ENCODE assay signal across 15 cellular contexts in genomic region chr9:112002131-112002846, GRCh38.
DNase-seq lines count a peak whose midpoint lies in the region; ATAC-seq and TF ChIP-seq lines count a peak whose summit lies in the region.
"Had no signal": no experiment of that assay in that cellular context is flagged by ENCODE, and none has a peak within 500 bp of the region (broad histone marks: within the 10 kb centered on the region; RNA-seq: fewer than 3 reads in every experiment).

No MANE protein-coding gene starts in this region.

- no peaks in the 10 kb centered on the region for H3K36me3 Mint-ChIP-seq in activated naive CD8-positive, alpha-beta T cell treated with anti-CD3 and anti-CD28 coated beads for 36 hours
- H3K36me3 Mint-ChIP-seq in naive thymus-derived CD8-positive, alpha-beta T cell: no peaks in the 10 kb centered on the region
- H3K36me3 Mint-ChIP-seq: WTC11 had no signal

- no peak for TF ChIP-seq POLR2A in upper lobe of left lung (IDR thresholded peaks at IDR 0.05)

- H3K4me3 ChIP-seq in upper lobe of left lung: no peak overlapping the region
- H3K4me3 ChIP-seq: A549, cardiac muscle cell, right atrium auricular region had no signal

- no peak overlapping the region for H3K4me3 Mint-ChIP-seq in activated naive CD8-positive, alpha-beta T cell treated with anti-CD3 and anti-CD28 coated beads for 36 hours
- H3K4me3 Mint-ChIP-seq in naive thymus-derived CD8-positive, alpha-beta T cell: peak overlapping the region in 9 of 10 donors; percentile 22 to 72 (median 55)
- H3K4me3 Mint-ChIP-seq: WTC11 had no signal

- H3K4me1 ChIP-seq in upper lobe of left lung: peaks cover 0 to 4% (median 1%) of the 10 kb centered on the region in 4 donors
- H3K4me1 ChIP-seq: A549, right atrium auricular region had no signal

- peaks cover 25% of the 10 kb centered on the region for H3K4me1 Mint-ChIP-seq in activated naive CD8-positive, alpha-beta T cell treated with anti-CD3 and anti-CD28 coated beads for 36 hours
- H3K4me1 Mint-ChIP-seq in naive thymus-derived CD8-positive, alpha-beta T cell: peaks cover 14 to 38% (median 31%) of the 10 kb centered on the region in 4 donors

- H3K9me3 Mint-ChIP-seq in activated naive CD8-positive, alpha-beta T cell treated with anti-CD3 and anti-CD28 coated beads for 36 hours: no peaks in the 10 kb centered on the region
- H3K9me3 Mint-ChIP-seq in naive thymus-derived CD8-positive, alpha-beta T cell: no peaks in the 10 kb centered on the region
- H3K9me3 Mint-ChIP-seq: WTC11 had no signal

- H3K36me3 ChIP-seq in upper lobe of left lung: no peaks in the 10 kb centered on the region
- H3K36me3 ChIP-seq: cardiac muscle cell, right atrium auricular region had no signal

- peak overlapping the region; percentile 12 for H3K27ac Mint-ChIP-seq in activated naive CD8-positive, alpha-beta T cell treated with anti-CD3 and anti-CD28 coated beads for 36 hours
- peak overlapping the region in 9 of 10 donors; percentile 26 to 83 (median 71) for H3K27ac Mint-ChIP-seq in naive thymus-derived CD8-positive, alpha-beta T cell
- H3K27ac Mint-ChIP-seq: WTC11 had no signal

- no peaks in the 10 kb centered on the region for H3K27me3 ChIP-seq in upper lobe of left lung
- H3K27me3 ChIP-seq: cardiac muscle cell, right atrium auricular region had no signal

- WGBS in upper lobe of left lung, 2 donors: 61 to 74% methylated on average over 11 of the region's 11 CpGs

- no peak overlapping the region for H3K27ac ChIP-seq in upper lobe of left lung
- H3K27ac ChIP-seq: A549, cardiac muscle cell, epithelial cell of prostate, right atrium auricular region had no signal

- peak; percentile 49 to 61 for ATAC-seq in activated CD4-positive, CD25-positive, alpha-beta regulatory T cell treated with anti-CD3 and anti-CD28 coated beads, Interleukin-2, amount 50 U/mL, for 24 hours
- ATAC-seq in naive thymus-derived CD8-positive, alpha-beta T cell: peak; percentile 88 to 93
- ATAC-seq in GM21786 (IDR thresholded peaks at IDR 0.05; ENCODE audit: unreplicated experiment): no peak
- ATAC-seq in upper lobe of left lung (ENCODE audit: low FRiP score in 2 of 2): no peak
- ATAC-seq: A549, WTC11 had no signal

- H3K9me3 ChIP-seq in upper lobe of left lung: no peaks in the 10 kb centered on the region
- H3K9me3 ChIP-seq: A549, right atrium auricular region had no signal

- no peak for TF ChIP-seq CTCF in upper lobe of left lung (IDR thresholded peaks at IDR 0.05)

- no peak for TF ChIP-seq EP300 in upper lobe of left lung (IDR thresholded peaks at IDR 0.05)

- H3K27me3 Mint-ChIP-seq in activated naive CD8-positive, alpha-beta T cell treated with anti-CD3 and anti-CD28 coated beads for 36 hours: no peaks in the 10 kb centered on the region
- H3K27me3 Mint-ChIP-seq in naive thymus-derived CD8-positive, alpha-beta T cell: no peaks in the 10 kb centered on the region

- POLR2A ChIA-PET in naive thymus-derived CD8-positive, alpha-beta T cell (lab: Charles Lee): interaction anchor here (0.8 to 2.1 kb wide), 6 partner anchors 9 to 106 kb away, joined by 3 to 16 read pairs (median 4); partner anchors contain the start of gene UGCG

- no peak for DNase-seq in activated CD4-positive, CD25-positive, alpha-beta regulatory T cell treated with anti-CD3 and anti-CD28 coated beads, Interleukin-2, amount 50 U/mL, for 72 hours
- DNase-seq in RPMI8226 (peak; percentile 77), upper lobe of left lung (no peak), germinal center (ENCODE audit: low spot score) (no peak)
- no peak for DNase-seq in activated naive CD8-positive, alpha-beta T cell treated with anti-CD3 and anti-CD28 coated beads for 36 hours
- DNase-seq in naive thymus-derived CD8-positive, alpha-beta T cell: peak in 8 of 10 donors; percentile 1 to 65 (median 28)
- DNase-seq: kidney, NCI-H2081 had no signal

Comparison
In these comparisons a context has a peak if more than half of its experiments do, and no peak if none do; other contexts are left out.
1. ATAC-seq: peak in activated CD4-positive, CD25-positive, alpha-beta regulatory T cell treated with anti-CD3 and anti-CD28 coated beads, Interleukin-2, amount 50 U/mL, for 24 hours (2 of 2) and naive thymus-derived CD8-positive, alpha-beta T cell (2 of 2); none in GM21786 (single experiment) and upper lobe of left lung (0 of 2).
2. DNase-seq: peak in RPMI8226 (single experiment) and naive thymus-derived CD8-positive, alpha-beta T cell (8 of 10); none in activated CD4-positive, CD25-positive, alpha-beta regulatory T cell treated with anti-CD3 and anti-CD28 coated beads, Interleukin-2, amount 50 U/mL, for 72 hours (single experiment), activated naive CD8-positive, alpha-beta T cell treated with anti-CD3 and anti-CD28 coated beads for 36 hours (single experiment), upper lobe of left lung (0 of 2) and germinal center (single experiment).